Comparison of ENCODE assay signal across 9 cellular contexts in genomic region chr21:38853421-38853919, GRCh38. TPM values are rescaled to one million over a fixed set of nuclear protein-coding genes. Genes with fewer than 3 reads are reported as not detected.
DNase-seq lines count a peak whose midpoint lies in the region; ATAC-seq, FAIRE-seq and TF ChIP-seq lines count a peak whose summit lies in the region.
"Had no signal": no experiment of that assay in that cellular context is flagged by ENCODE, and none has a peak within 500 bp of the region (broad histone marks: within the 10 kb centered on the region; RNA-seq: fewer than 3 reads in every experiment).

No MANE protein-coding gene starts in this region.

- FAIRE-seq in HTR-8/SVneo (lab: Jason Lieb, UNC) = no peak

- ATAC-seq in GM19397 (IDR thresholded peaks at IDR 0.05; ENCODE audit: unreplicated experiment) (peak; percentile 85), GM18519 (IDR thresholded peaks at IDR 0.05; ENCODE audit: low FRiP score, unreplicated experiment) (no peak)

- in situ Hi-C loops in astrocyte of the cerebellum (cut with HindIII; ENCODE audit: low sequenced_read_pairs) (no loop called here), KBM-7 (cut with MboI; ENCODE audit: low pct_unique_long_range_greater_than_20kb, low sequenced_read_pairs) (no loop called here)

- TF ChIP-seq CTCF in astrocyte of the cerebellum (IDR thresholded peaks at IDR 0.05; ENCODE audit: low read depth, low read length, missing control alignments) = no peak

- DNase-seq in 8988T = peak; percentile 24
- peak; percentile 71 for DNase-seq in HTR-8/SVneo (ENCODE audit: insufficient read length, low spot score)
- DNase-seq in astrocyte of the cerebellum (ENCODE audit: low read depth) = peak; percentile 89
- DNase-seq in pulmonary artery endothelial cell (ENCODE audit: low read depth, low spot score) = peak; percentile 84
- DNase-seq in KBM-7 = no peak
- no peak for DNase-seq in midbrain (lab: John Stamatoyannopoulos, UW)
- DNase-seq: right cardiac atrium had no signal

- H3K4me3 ChIP-seq in astrocyte of the cerebellum (ENCODE audit: low read depth, low read length) = no peak overlapping the region

RNA-seq across cellular contexts. Expression of gene ETS2, which starts 47.7 kb away (rescaled TPM):
- 57.6 and 64.7 TPM in 2 replicates for total RNA-seq in pulmonary artery endothelial cell

Comparison
In these comparisons a context has a peak if more than half of its experiments do, and no peak if none do; other contexts are left out.
1. DNase-seq: peak in 8988T (single experiment), HTR-8/SVneo (single experiment), astrocyte of the cerebellum (single experiment) and pulmonary artery endothelial cell (single experiment); none in KBM-7 (single experiment) and midbrain (single experiment).